Comparison of ENCODE assay signal across 1 cellular context in genomic region chr2:226427538-226428307, GRCh38.
TF ChIP-seq lines count a peak whose summit lies in the region.

No MANE protein-coding gene starts in this region.

TF ChIP-seq in WTC11, 78 proteins besides CTCF, POLR2A, EP300 and RAD21 (continued from another document):
- TF ChIP-seq, protein P1, sequence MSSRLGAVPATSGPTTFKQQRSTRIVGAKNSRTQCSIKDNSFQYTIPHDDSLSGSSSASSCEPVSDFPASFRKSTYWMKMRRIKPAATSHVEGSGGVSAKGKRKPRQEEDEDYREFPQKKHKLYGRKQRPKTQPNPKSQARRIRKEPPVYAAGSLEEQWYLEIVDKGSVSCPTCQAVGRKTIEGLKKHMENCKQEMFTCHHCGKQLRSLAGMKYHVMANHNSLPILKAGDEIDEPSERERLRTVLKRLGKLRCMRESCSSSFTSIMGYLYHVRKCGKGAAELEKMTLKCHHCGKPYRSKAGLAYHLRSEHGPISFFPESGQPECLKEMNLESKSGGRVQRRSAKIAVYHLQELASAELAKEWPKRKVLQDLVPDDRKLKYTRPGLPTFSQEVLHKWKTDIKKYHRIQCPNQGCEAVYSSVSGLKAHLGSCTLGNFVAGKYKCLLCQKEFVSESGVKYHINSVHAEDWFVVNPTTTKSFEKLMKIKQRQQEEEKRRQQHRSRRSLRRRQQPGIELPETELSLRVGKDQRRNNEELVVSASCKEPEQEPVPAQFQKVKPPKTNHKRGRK (CRISPR knock-in tag; IDR thresholded peaks at IDR 0.05; ENCODE audit: borderline replicate concordance), result no peak
- TF ChIP-seq, protein P2, sequence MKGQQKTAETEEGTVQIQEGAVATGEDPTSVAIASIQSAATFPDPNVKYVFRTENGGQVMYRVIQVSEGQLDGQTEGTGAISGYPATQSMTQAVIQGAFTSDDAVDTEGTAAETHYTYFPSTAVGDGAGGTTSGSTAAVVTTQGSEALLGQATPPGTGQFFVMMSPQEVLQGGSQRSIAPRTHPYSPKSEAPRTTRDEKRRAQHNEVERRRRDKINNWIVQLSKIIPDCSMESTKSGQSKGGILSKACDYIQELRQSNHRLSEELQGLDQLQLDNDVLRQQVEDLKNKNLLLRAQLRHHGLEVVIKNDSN (CRISPR knock-in tag; IDR thresholded peaks at IDR 0.05), result no peak
